ENCODE assay signal across 1 cellular context in the genomic region with DNA sequence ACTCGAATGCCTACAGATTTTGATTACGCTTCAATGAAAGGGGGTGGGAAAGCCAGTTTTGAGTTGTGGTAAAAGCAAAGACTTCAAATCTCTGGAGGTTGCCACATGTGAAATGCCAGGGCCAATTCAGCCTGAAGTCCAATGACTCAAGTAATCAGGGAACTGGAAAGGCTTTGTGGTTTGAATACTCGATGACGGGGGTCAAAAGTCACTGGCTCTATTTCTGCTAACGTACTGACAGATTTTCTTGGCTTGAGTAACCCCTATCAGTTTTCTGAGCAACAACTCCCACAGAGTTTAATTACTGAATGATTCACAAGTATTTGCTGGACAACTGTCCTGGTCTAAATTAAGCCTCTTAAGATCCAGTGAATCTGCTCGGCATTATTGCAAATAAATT.
TF ChIP-seq lines count a peak whose summit lies in the region.

No MANE protein-coding gene starts in this region.

TF ChIP-seq in HCT116, 20 proteins besides CTCF, POLR2A, EP300 and RAD21 (continued from another document):
- TF ChIP-seq CEBPB (IDR thresholded peaks at IDR 0.05; ENCODE audit: low read depth): peak; percentile 75
